1 cellular context compared by ENCODE assay signal in genomic region chr1:177495878-177496277, GRCh38.
TF ChIP-seq lines count a peak whose summit lies in the region.

No MANE protein-coding gene starts in this region.

TF ChIP-seq in HCT116, 20 proteins besides CTCF, POLR2A, EP300 and RAD21 (continued from another document):
- TF ChIP-seq, protein P1, sequence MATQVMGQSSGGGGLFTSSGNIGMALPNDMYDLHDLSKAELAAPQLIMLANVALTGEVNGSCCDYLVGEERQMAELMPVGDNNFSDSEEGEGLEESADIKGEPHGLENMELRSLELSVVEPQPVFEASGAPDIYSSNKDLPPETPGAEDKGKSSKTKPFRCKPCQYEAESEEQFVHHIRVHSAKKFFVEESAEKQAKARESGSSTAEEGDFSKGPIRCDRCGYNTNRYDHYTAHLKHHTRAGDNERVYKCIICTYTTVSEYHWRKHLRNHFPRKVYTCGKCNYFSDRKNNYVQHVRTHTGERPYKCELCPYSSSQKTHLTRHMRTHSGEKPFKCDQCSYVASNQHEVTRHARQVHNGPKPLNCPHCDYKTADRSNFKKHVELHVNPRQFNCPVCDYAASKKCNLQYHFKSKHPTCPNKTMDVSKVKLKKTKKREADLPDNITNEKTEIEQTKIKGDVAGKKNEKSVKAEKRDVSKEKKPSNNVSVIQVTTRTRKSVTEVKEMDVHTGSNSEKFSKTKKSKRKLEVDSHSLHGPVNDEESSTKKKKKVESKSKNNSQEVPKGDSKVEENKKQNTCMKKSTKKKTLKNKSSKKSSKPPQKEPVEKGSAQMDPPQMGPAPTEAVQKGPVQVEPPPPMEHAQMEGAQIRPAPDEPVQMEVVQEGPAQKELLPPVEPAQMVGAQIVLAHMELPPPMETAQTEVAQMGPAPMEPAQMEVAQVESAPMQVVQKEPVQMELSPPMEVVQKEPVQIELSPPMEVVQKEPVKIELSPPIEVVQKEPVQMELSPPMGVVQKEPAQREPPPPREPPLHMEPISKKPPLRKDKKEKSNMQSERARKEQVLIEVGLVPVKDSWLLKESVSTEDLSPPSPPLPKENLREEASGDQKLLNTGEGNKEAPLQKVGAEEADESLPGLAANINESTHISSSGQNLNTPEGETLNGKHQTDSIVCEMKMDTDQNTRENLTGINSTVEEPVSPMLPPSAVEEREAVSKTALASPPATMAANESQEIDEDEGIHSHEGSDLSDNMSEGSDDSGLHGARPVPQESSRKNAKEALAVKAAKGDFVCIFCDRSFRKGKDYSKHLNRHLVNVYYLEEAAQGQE (IDR thresholded peaks at IDR 0.05; ENCODE audit: low read depth) = no peak
- TF ChIP-seq ELF1 (IDR thresholded peaks at IDR 0.05; ENCODE audit: borderline replicate concordance, low read depth) (no peak), FOSL1 (IDR thresholded peaks at IDR 0.05; ENCODE audit: low read depth) (no peak)
